ENCODE assay signal across 9 cellular contexts in genomic region chr1:20359451-20360330, GRCh38.
DNase-seq lines count a peak whose midpoint lies in the region; ATAC-seq, FAIRE-seq and TF ChIP-seq lines count a peak whose summit lies in the region.
"Had no signal": no experiment of that assay in that cellular context is flagged by ENCODE, and none has a peak within 500 bp of the region (broad histone marks: within the 10 kb centered on the region; RNA-seq: fewer than 3 reads in every experiment).

No MANE protein-coding gene starts in this region.

- peaks cover 7% of the 10 kb centered on the region for H3K4me1 Mint-ChIP-seq in T-helper 2 cell treated with Interferon-gamma antibody and Interleukin-4, amounts not matched to agents 5 μg/mL and 100 μg/mL, for 36 hours (ENCODE audit: low read depth)

- H3K36me3 Mint-ChIP-seq in T-helper 2 cell treated with Interferon-gamma antibody and Interleukin-4, amounts not matched to agents 5 μg/mL and 100 μg/mL, for 36 hours (ENCODE audit: low read depth) = no peaks in the 10 kb centered on the region

- intact Hi-C loops in K562 (cut with micrococcal nuclease) = loop anchor here (5.0 kb wide), 1 partner anchor 133 kb away; no protein-coding TSS in a partner anchor

- H3K27me3 ChIP-seq in Karpas-422 (ENCODE audit: low read length) (no peaks in the 10 kb centered on the region), K562 (ENCODE audit: control insufficient read depth in 2 of 2, insufficient read depth in 2 of 2, low read length in 2 of 2) (peaks cover 28 to 80% of the 10 kb centered on the region in 2 experiments)

- H3K9me1 ChIP-seq in K562 (ENCODE audit: control insufficient read depth, insufficient read depth, low read length) = no peaks in the 10 kb centered on the region

- WGBS in K562 (ENCODE audit: insufficient coverage, low coverage, missing lambda C conversion rate) = under 1% methylated on average over 15 of the region's 15 CpGs

- no peak for TF ChIP-seq CTCF in K562 (IDR thresholded peaks at IDR 0.05 in 2 of 3, conservative IDR thresholded peaks at IDR 0.05 in 1 of 3; ENCODE audit: insufficient read depth in 2 of 3, low read depth in 1 of 3, low read length in 3 of 3)

- no peak for TF ChIP-seq POLR2A in K562 (conservative IDR thresholded peaks at IDR 0.05)

- H3K9me3 Mint-ChIP-seq in T-helper 2 cell treated with Interferon-gamma antibody and Interleukin-4, amounts not matched to agents 5 μg/mL and 100 μg/mL, for 36 hours = no peaks in the 10 kb centered on the region

- H3K27ac Mint-ChIP-seq in T-helper 2 cell treated with Interferon-gamma antibody and Interleukin-4, amounts not matched to agents 5 μg/mL and 100 μg/mL, for 36 hours = no peak overlapping the region

- H3K4me3 Mint-ChIP-seq in T-helper 2 cell treated with Interferon-gamma antibody and Interleukin-4, amounts not matched to agents 5 μg/mL and 100 μg/mL, for 36 hours = no peak overlapping the region

- CTCF ChIA-PET in K562 (lab: Yijun Ruan, JAX; ENCODE audit: low intra/inter-chr PET ratio) = no interaction called here

- in situ Hi-C loops in K562 (cut with MboI) = no loop called here

- H3K4me1 ChIP-seq in Karpas-422 (ENCODE audit: low read length) (peaks cover 37% of the 10 kb centered on the region), K562 (replicated peaks in 1 of 2; ENCODE audit: control insufficient read depth in 2 of 2, insufficient read depth in 2 of 2, low read length in 2 of 2) (no peaks in the 10 kb centered on the region)

- H3K9me3 ChIP-seq in Karpas-422 (ENCODE audit: low read length) (no peaks in the 10 kb centered on the region), K562 (replicated peaks; ENCODE audit: control insufficient read depth, insufficient read depth, low read depth, low read length) (no peaks in the 10 kb centered on the region)
- H3K9me3 ChIP-seq: neutrophil had no signal

- DNase-seq in Karpas-422 (peak; percentile 62), K562 (ENCODE audit: extremely low read depth in 1 of 4, low spot score in 3 of 4) (no peak), COR-L47 (lab: John Stamatoyannopoulos, UW) (no peak), RCC 7860 (ENCODE audit: low spot score) (no peak), SHP77 (lab: John Stamatoyannopoulos, UW) (no peak), activated gamma-delta T cell (lab: John Stamatoyannopoulos, UW) (no peak)
- peak; percentile 56 for DNase-seq in T-helper 2 cell treated with Interferon-gamma antibody and Interleukin-4, amounts not matched to agents 5 μg/mL and 100 μg/mL, for 36 hours (ENCODE audit: low spot score)
- peak; percentile 88 for DNase-seq in stimulated activated CD4-positive, alpha-beta T cell treated with anti-CD3 and anti-CD28 coated beads, Interleukin-1b, Interleukin-23, amount 100 ng/mL, for 48 hours

- peaks cover 55% of the 10 kb centered on the region for H3K27me3 Mint-ChIP-seq in T-helper 2 cell treated with Interferon-gamma antibody and Interleukin-4, amounts not matched to agents 5 μg/mL and 100 μg/mL, for 36 hours (ENCODE audit: low read depth)

- no peaks in the 10 kb centered on the region for H3K36me3 ChIP-seq in Karpas-422 (ENCODE audit: insufficient read depth, low read length)
- no peaks in the 10 kb centered on the region for H3K36me3 ChIP-seq in K562 (ENCODE audit: control insufficient read depth, insufficient read depth, low read length)
- H3K36me3 ChIP-seq: neutrophil had no signal

- no peak for TF ChIP-seq EP300 in K562 (IDR thresholded peaks at IDR 0.05; ENCODE audit: low read length)

- H3K79me2 ChIP-seq in Karpas-422 (ENCODE audit: low read length) (no peaks in the 10 kb centered on the region), K562 (ENCODE audit: control insufficient read depth, insufficient read depth, low read length) (no peaks in the 10 kb centered on the region)

- peak overlapping the region; percentile 22; the same call in 1 of the 2 replicates for H3K4me3 ChIP-seq in Karpas-422 (ENCODE audit: low read length)
- no peak overlapping the region for H3K4me3 ChIP-seq in K562

- no peaks in the 10 kb centered on the region for H4K20me1 ChIP-seq in Karpas-422 (ENCODE audit: insufficient read depth, low read depth, low read length)
- peaks cover 11% of the 10 kb centered on the region for H4K20me1 ChIP-seq in K562 (replicated peaks; ENCODE audit: control insufficient read depth, insufficient read depth, low read length)

- no peak overlapping the region for H2AFZ ChIP-seq in Karpas-422 (ENCODE audit: low read length)
- no peak overlapping the region for H2AFZ ChIP-seq in K562 (ENCODE audit: low read depth, low read length)

- no peak for TF ChIP-seq RAD21 in K562 (CRISPR knock-in tag; conservative IDR thresholded peaks at IDR 0.05 in 1 of 2, IDR thresholded peaks at IDR 0.05 in 1 of 2)

- H3K27ac ChIP-seq in Karpas-422 (ENCODE audit: low read length) (peak overlapping the region; percentile 10; the same call in 1 of the 2 replicates), K562 (ENCODE audit: extremely low read depth, low read depth, low read length) (no peak overlapping the region)
- H3K27ac ChIP-seq: neutrophil had no signal

- H3K4me2 ChIP-seq in Karpas-422 (ENCODE audit: low read depth, low read length, poor library complexity, severe bottlenecking) (peak overlapping the region; percentile 44), K562 (ENCODE audit: insufficient read depth, low read length) (no peak overlapping the region)

- ATAC-seq in K562 = no peak

- FAIRE-seq in K562 (lab: Jason Lieb, UNC) (no peak), RCC 7860 (lab: Jason Lieb, UNC) (no peak)

- POLR2A ChIA-PET in K562 (lab: Yijun Ruan, JAX) = interaction anchor here (0.5 to 1.1 kb wide), 2 partner anchors 12 to 194 kb away, joined by 3 to 5 read pairs; no protein-coding TSS in a partner anchor

- H3K9me2 ChIP-seq in Karpas-422 (replicated peaks; ENCODE audit: insufficient read depth, low read length) = no peaks in the 10 kb centered on the region

- BruUV-seq in K562 (replicated peaks; lab: Mats Ljungman, UMichigan) = no TSS peak

- H3K9ac ChIP-seq in Karpas-422 (ENCODE audit: low read length) (no peak overlapping the region), K562 (ENCODE audit: insufficient read depth in 1 of 2, low read depth in 2 of 2, low read length in 2 of 2) (no peak overlapping the region)

TF ChIP-seq in K562, 482 proteins besides CTCF, POLR2A, EP300 and RAD21:
- TF ChIP-seq NFIC (IDR thresholded peaks at IDR 0.05) (peak; percentile 31; the same call in 1 of the 2 replicates), MCM3 (IDR thresholded peaks at IDR 0.05) (no peak)

Comparison
In these comparisons a context has a peak if more than half of its experiments do, and no peak if none do; other contexts are left out.
1. DNase-seq: peak in Karpas-422 (single experiment), T-helper 2 cell treated with Interferon-gamma antibody and Interleukin-4, amounts not matched to agents 5 μg/mL and 100 μg/mL, for 36 hours (single experiment) and stimulated activated CD4-positive, alpha-beta T cell treated with anti-CD3 and anti-CD28 coated beads, Interleukin-1b, Interleukin-23, amount 100 ng/mL, for 48 hours (single experiment); none in K562 (0 of 4), COR-L47 (single experiment), RCC 7860 (single experiment), SHP77 (0 of 2) and activated gamma-delta T cell (single experiment).